ENCODE assay signal across 22 cellular contexts in the genomic region with DNA sequence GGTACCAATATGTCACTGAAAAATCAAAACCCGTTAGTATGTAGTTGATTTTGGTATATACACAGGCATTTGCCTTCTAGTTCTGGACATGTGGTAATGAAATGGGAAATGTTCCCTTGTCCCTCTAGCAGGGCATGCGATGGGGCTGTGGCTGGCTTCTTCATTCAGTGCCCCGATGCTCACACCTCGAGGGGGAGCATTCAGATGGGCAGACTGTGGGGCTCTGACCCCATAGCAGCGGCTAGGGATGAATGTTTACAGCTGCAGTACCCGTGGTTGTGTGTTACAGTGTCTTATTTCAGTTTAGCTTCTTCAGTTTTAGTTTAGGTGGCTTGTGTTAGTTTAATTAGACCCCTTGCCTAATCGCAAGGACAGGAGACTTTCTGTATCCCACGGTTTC.
"Had no signal": no experiment of that assay in that cellular context is flagged by ENCODE, and none has a peak within 500 bp of the region (broad histone marks: within the 10 kb centered on the region; RNA-seq: fewer than 3 reads in every experiment).

No MANE protein-coding gene starts in this region.

- H3K9me3 ChIP-seq: MG63, Peyer's patch, SJCRH30 had no signal

- H3K36me3 ChIP-seq: MG63, Peyer's patch, SJCRH30 had no signal

- H3K27me3 ChIP-seq: MG63, Peyer's patch, SJCRH30 had no signal

- ATAC-seq: Right ventricle myocardium inferior, T-cell had no signal

- H2AFZ ChIP-seq: PC-9 had no signal

- H3K4me3 ChIP-seq: MG63, PC-9, Peyer's patch, SJCRH30 had no signal

- H3K4me1 ChIP-seq: Peyer's patch, SJCRH30 had no signal

- H3K27ac ChIP-seq: PC-9, Peyer's patch, SJCRH30 had no signal

- DNase-seq: KBM-7, MG63, NCI-H1092, NCI-H1105 treated with DMSO at 0.1 percent for 48 hours, NCI-H1417 treated with DMSO at 0.1 percent for 48 hours, NCI-H146, NCI-H1694 treated with DMSO at 0.1 percent for 48 hours, NCI-H1930, NCI-H2081, NCI-H2107, NCI-H2227 treated with DMSO at 0.1 percent for 48 hours, NCI-H524, NCI-H526 treated with DMSO at 0.1 percent for 48 hours, NCI-H748 treated with DMSO at 0.1 percent for 48 hours, OCI-M1, PC-9, Peyer's patch, SHP77 treated with DMSO at 0.1 percent for 48 hours, SJCRH30, SW 1271, T-cell had no signal

- H3K4me2 ChIP-seq: PC-9 had no signal
